9 cellular contexts compared by ENCODE assay signal in genomic region chr1:51570063-51570720, GRCh38. TPM values are rescaled to one million over a fixed set of nuclear protein-coding genes. Genes with fewer than 3 reads are reported as not detected.
DNase-seq lines count a peak whose midpoint lies in the region; ATAC-seq and TF ChIP-seq lines count a peak whose summit lies in the region.
"Had no signal": no experiment of that assay in that cellular context is flagged by ENCODE, and none has a peak within 500 bp of the region (broad histone marks: within the 10 kb centered on the region; RNA-seq: fewer than 3 reads in every experiment).

No MANE protein-coding gene starts in this region.

- H3K9me3 ChIP-seq in Panc1 (ENCODE audit: control insufficient read depth, insufficient read depth, low read depth, low read length): no peaks in the 10 kb centered on the region
- no peaks in the 10 kb centered on the region for H3K9me3 ChIP-seq in mucosa of rectum (ENCODE audit: control insufficient read depth in 2 of 2, low read length in 2 of 2)

- CTCF ChIA-PET in Panc1 (lab: Charles Lee): interaction anchor here (1.3 kb wide), 1 partner anchor 199 kb away, joined by 3 read pairs; no protein-coding TSS in a partner anchor

- BruUV-seq in Panc1 (replicated peaks; lab: Mats Ljungman, UMichigan): no TSS peak

- no peak overlapping the region for H3K9ac ChIP-seq in mucosa of rectum (ENCODE audit: low read depth in 1 of 2, low read length in 2 of 2)

- TF ChIP-seq CTCF in Panc1 (IDR thresholded peaks at IDR 0.05): no peak

- H3K27me3 ChIP-seq in Panc1 (ENCODE audit: control insufficient read depth, insufficient read depth, low read length) (no peaks in the 10 kb centered on the region), mucosa of rectum (ENCODE audit: control insufficient read depth in 2 of 2, insufficient read depth in 2 of 2, low read length in 2 of 2) (no peaks in the 10 kb centered on the region)

- H3K4me1 ChIP-seq in Panc1 (ENCODE audit: control insufficient read depth, insufficient read depth, low read length): peaks cover 63% of the 10 kb centered on the region
- H3K4me1 ChIP-seq in mucosa of rectum (ENCODE audit: control insufficient read depth in 2 of 2, insufficient read depth in 2 of 2, low read length in 2 of 2): peaks cover 10% of the 10 kb centered on the region in 2 donors

- ATAC-seq in GM18517 (IDR thresholded peaks at IDR 0.05; ENCODE audit: unreplicated experiment): peak; percentile 36
- ATAC-seq in HG02840 (IDR thresholded peaks at IDR 0.05; ENCODE audit: low FRiP score, unreplicated experiment): peak; percentile 8
- ATAC-seq in Panc1: peak; percentile 57
- no peak for ATAC-seq in HG02970 (IDR thresholded peaks at IDR 0.05; ENCODE audit: low FRiP score, unreplicated experiment)

- DNase-seq in Panc1 (ENCODE audit: low read depth, low spot score): no peak
- DNase-seq in NCI-H146 treated with DMSO at 0.1 percent for 48 hours (lab: John Stamatoyannopoulos, UW; ENCODE audit: unreplicated experiment): no peak
- no peak for DNase-seq in NCI-H82 treated with DMSO at 0.1 percent for 48 hours (lab: John Stamatoyannopoulos, UW; ENCODE audit: unreplicated experiment)
- DNase-seq in NCI-H187 treated with DMSO at 0.1 percent for 48 hours (lab: John Stamatoyannopoulos, UW): no peak

- intact Hi-C loops in Panc1 (cut with micrococcal nuclease; ENCODE audit: unreplicated experiment): no loop called here

- H3K27ac ChIP-seq in Panc1 (ENCODE audit: low read length) (peak overlapping the region; percentile 94), mucosa of rectum (ENCODE audit: low read depth in 2 of 2, low read length in 2 of 2) (peak overlapping the region; percentile 33 to 70)
- H3K27ac ChIP-seq: HL-60 had no signal

- in situ Hi-C loops in Panc1 (cut with HindIII; ENCODE audit: low pct_unique_long_range_greater_than_20kb, low sequenced_read_pairs): no loop called here

- POLR2A ChIA-PET in Panc1 (lab: Charles Lee): no interaction called here

- H3K36me3 ChIP-seq in Panc1 (ENCODE audit: control insufficient read depth, insufficient read depth, low read length) (no peaks in the 10 kb centered on the region), mucosa of rectum (ENCODE audit: control insufficient read depth in 2 of 2, insufficient read depth in 2 of 2, low read length in 2 of 2) (no peaks in the 10 kb centered on the region)

- no peak overlapping the region for H3K4me3 ChIP-seq in Panc1 (ENCODE audit: low read depth in 2 of 2, low read length in 2 of 2)
- no peak overlapping the region for H3K4me3 ChIP-seq in mucosa of rectum (ENCODE audit: low read length in 2 of 2)

RNA-seq across cellular contexts. Expression of gene OSBPL9, which starts 46.7 kb away (rescaled TPM):
- total RNA-seq in Panc1 (2021; ENCODE audit: unreplicated experiment): 85.5 TPM
- polyA plus RNA-seq in Panc1 (2012; ENCODE audit: insufficient read length): 63.5 TPM

RNA-seq across cellular contexts. Expression of gene EPS15, which starts 51.1 kb away (rescaled TPM):
- total RNA-seq in Panc1 (2021; ENCODE audit: unreplicated experiment): 54.4 TPM
- polyA plus RNA-seq in Panc1 (2012; ENCODE audit: insufficient read length): 15.4 TPM
